Comparison of ENCODE assay signal across 8 cellular contexts in genomic region chr15:45198337-45199135, GRCh38. TPM values are rescaled to one million over a fixed set of nuclear protein-coding genes. Genes with fewer than 3 reads are reported as not detected.
A peak's percentile ranks its signal among the peaks of the same experiment; 100 is the strongest.
DNase-seq lines count a peak whose midpoint lies in the region; ATAC-seq and TF ChIP-seq lines count a peak whose summit lies in the region.

No MANE protein-coding gene starts in this region.

- H3K56ac ChIP-seq in IMR-90 (ENCODE audit: extremely low read depth, insufficient read depth, low read length): peak overlapping the region; percentile 46; the same call in 1 of the 2 replicates

- no peak overlapping the region for H2AK5ac ChIP-seq in IMR-90 (ENCODE audit: low read depth, low read length)

- peak overlapping the region; percentile 71 for H3K4ac ChIP-seq in IMR-90 (ENCODE audit: low read depth, low read length)

- H2BK120ac ChIP-seq in IMR-90 (ENCODE audit: low read depth, low read length): peak overlapping the region; percentile 58; the same call in 1 of the 2 replicates

- dilution Hi-C loops in IMR-90 (cut with HindIII; ENCODE audit: low sequenced_read_pairs, unreplicated experiment): no loop called here

- CTCF ChIA-PET in IMR-90 (lab: Yijun Ruan, JAX) (interaction anchor here (0.6 to 1.4 kb wide), 5 partner anchors 14 to 232 kb away, joined by 3 to 7 read pairs (median 4); no protein-coding TSS in a partner anchor), PC-3 (lab: Charles Lee) (interaction anchor here (0.6 to 1.5 kb wide), 6 partner anchors 35 to 232 kb away, joined by 3 to 18 read pairs (median 5); no protein-coding TSS in a partner anchor)
- CTCF ChIA-PET in naive thymus-derived CD4-positive, alpha-beta T cell (lab: Charles Lee): interaction anchor here (0.8 to 1.2 kb wide), 8 partner anchors 8 to 80 kb away, joined by 3 to 6 read pairs (median 4); no protein-coding TSS in a partner anchor

- in situ Hi-C loops in IMR-90 (cut with MboI; ENCODE audit: low sequenced_read_pairs): loop anchor here (25.0 kb wide), 1 partner anchor 414 kb away; no protein-coding TSS in a partner anchor

- intact Hi-C loops in IMR-90 (cut with micrococcal nuclease): no loop called here
- intact Hi-C loops in PC-3 (cut with micrococcal nuclease): loop anchor here (1.0 kb wide), 2 partner anchors 31 to 35 kb away; no protein-coding TSS in a partner anchor
- intact Hi-C loops in naive thymus-derived CD4-positive, alpha-beta T cell (cut with micrococcal nuclease): loop anchor here (1.0 to 10.0 kb wide), 17 partner anchors 10 to 1688 kb away; partner anchors contain the start of genes BLOC1S6 (in 2 of the 2), EIF3J (in 2 of the 2), SLC30A4 (in 2 of the 2) and SPG11 (in 2 of the 2)

- no peaks in the 10 kb centered on the region for H3K27me3 Mint-ChIP-seq in activated T-cell treated with anti-CD3 and anti-CD28 coated beads, Interleukin-2, amount 50 U/mL, for 4 hours (ENCODE audit: low read depth)
- H3K27me3 Mint-ChIP-seq in naive thymus-derived CD4-positive, alpha-beta T cell: peaks cover 0 to 11% (median 0%) of the 10 kb centered on the region in 5 donors
- H3K27me3 Mint-ChIP-seq in stimulated activated memory B cell treated with anti-CD40 and anti-IgM and Interleukin-4, amounts not matched to agents 10 μg/mL and 1 μg/mL and 100 μg/mL, for 72 hours: no peaks in the 10 kb centered on the region

- H3K79me1 ChIP-seq in IMR-90 (ENCODE audit: low read depth in 1 of 2, low read length in 2 of 2): no peaks in the 10 kb centered on the region

- peak overlapping the region; percentile 64; the same call in 1 of the 2 replicates for H4K91ac ChIP-seq in IMR-90 (ENCODE audit: insufficient read depth, low read depth, low read length)

- peak overlapping the region; percentile 99 for H2AFZ ChIP-seq in IMR-90 (replicated peaks; ENCODE audit: low read length, poor library complexity)
- H2AFZ ChIP-seq in PC-3 (ENCODE audit: low read length): peak overlapping the region; percentile 94

- no peaks in the 10 kb centered on the region for H3K36me3 Mint-ChIP-seq in activated T-cell treated with anti-CD3 and anti-CD28 coated beads, Interleukin-2, amount 50 U/mL, for 4 hours (ENCODE audit: insufficient read depth)
- H3K36me3 Mint-ChIP-seq in naive thymus-derived CD4-positive, alpha-beta T cell: peaks cover 0 to 5% (median 0%) of the 10 kb centered on the region in 5 donors
- no peaks in the 10 kb centered on the region for H3K36me3 Mint-ChIP-seq in stimulated activated memory B cell treated with anti-CD40 and anti-IgM and Interleukin-4, amounts not matched to agents 10 μg/mL and 1 μg/mL and 100 μg/mL, for 72 hours

- DNase-seq in DMS153 treated with DMSO at 0.1 percent for 48 hours (lab: John Stamatoyannopoulos, UW; ENCODE audit: unreplicated experiment) (peak; percentile 72), IMR-90 (peak; percentile 96), PC-3 (peak; percentile 98), fibroblast of gingiva (ENCODE audit: low read depth) (peak; percentile 97)
- DNase-seq in activated T-cell treated with anti-CD3 and anti-CD28 coated beads, Interleukin-2, amount 50 U/mL, for 4 hours: peak; percentile 91
- DNase-seq in naive thymus-derived CD4-positive, alpha-beta T cell: peak; percentile 82 to 98 (median 98)

- no peaks in the 10 kb centered on the region for H3K9me3 ChIP-seq in IMR-90 (ENCODE audit: control insufficient read depth, insufficient read depth, low read length)
- no peaks in the 10 kb centered on the region for H3K9me3 ChIP-seq in PC-3 (ENCODE audit: low read length)
- no peaks in the 10 kb centered on the region for H3K9me3 ChIP-seq in naive thymus-derived CD4-positive, alpha-beta T cell (ENCODE audit: control insufficient read depth in 2 of 3, low read length in 3 of 3)

- peak overlapping the region; percentile 18 to 85; a peak in 2 of 4 replicates for H4K8ac ChIP-seq in IMR-90 (ENCODE audit: low read depth in 2 of 2, low read length in 2 of 2)

- peak overlapping the region; percentile 83 for H3K4me2 ChIP-seq in IMR-90 (ENCODE audit: low read depth, low read length)
- H3K4me2 ChIP-seq in PC-3 (ENCODE audit: low read length): peak overlapping the region; percentile 94

- no peak overlapping the region for H2BK20ac ChIP-seq in IMR-90 (ENCODE audit: low read depth, low read length)

- H3K36me3 ChIP-seq in IMR-90 (ENCODE audit: control insufficient read depth, insufficient read depth, low read length) (no peaks in the 10 kb centered on the region), PC-3 (ENCODE audit: low read depth, low read length) (no peaks in the 10 kb centered on the region)
- H3K36me3 ChIP-seq in naive thymus-derived CD4-positive, alpha-beta T cell (ENCODE audit: control insufficient read depth in 2 of 3, insufficient read depth in 3 of 3, low read length in 3 of 3): no peaks in the 10 kb centered on the region

- peak overlapping the region; percentile 94 for H2AK9ac ChIP-seq in IMR-90 (replicated peaks; ENCODE audit: low read depth, low read length, poor library complexity)

- no peaks in the 10 kb centered on the region for H3K79me2 ChIP-seq in PC-3 (ENCODE audit: low read length)

- H2BK15ac ChIP-seq in IMR-90 (ENCODE audit: low read depth, low read length): no peak overlapping the region; the same call in 2 of the 3 replicates

- H3K4me3 Mint-ChIP-seq in activated T-cell treated with anti-CD3 and anti-CD28 coated beads, Interleukin-2, amount 50 U/mL, for 4 hours: no peak overlapping the region
- no peak overlapping the region for H3K4me3 Mint-ChIP-seq in naive thymus-derived CD4-positive, alpha-beta T cell
- no peak overlapping the region for H3K4me3 Mint-ChIP-seq in stimulated activated memory B cell treated with anti-CD40 and anti-IgM and Interleukin-4, amounts not matched to agents 10 μg/mL and 1 μg/mL and 100 μg/mL, for 72 hours

- H3K4me1 Mint-ChIP-seq in activated T-cell treated with anti-CD3 and anti-CD28 coated beads, Interleukin-2, amount 50 U/mL, for 4 hours (ENCODE audit: low read depth): peaks cover 13% of the 10 kb centered on the region
- peaks cover 0 to 16% (median 8%) of the 10 kb centered on the region in 7 donors for H3K4me1 Mint-ChIP-seq in naive thymus-derived CD4-positive, alpha-beta T cell
- H3K4me1 Mint-ChIP-seq in stimulated activated memory B cell treated with anti-CD40 and anti-IgM and Interleukin-4, amounts not matched to agents 10 μg/mL and 1 μg/mL and 100 μg/mL, for 72 hours: peaks cover 6% of the 10 kb centered on the region

- peak overlapping the region; percentile 57 for H3K23ac ChIP-seq in IMR-90 (ENCODE audit: low read depth, low read length)

- H3K27ac ChIP-seq in IMR-90 (ENCODE audit: insufficient read depth, low read length) (peak overlapping the region; percentile 73), PC-3 (ENCODE audit: low read length) (no peak overlapping the region)
- peak overlapping the region; percentile 90 for H3K27ac ChIP-seq in naive thymus-derived CD4-positive, alpha-beta T cell (ENCODE audit: low read depth, low read length)

- no peaks in the 10 kb centered on the region for H3K9me3 Mint-ChIP-seq in activated T-cell treated with anti-CD3 and anti-CD28 coated beads, Interleukin-2, amount 50 U/mL, for 4 hours
- peaks cover 0 to 16% (median 0%) of the 10 kb centered on the region in 11 donors for H3K9me3 Mint-ChIP-seq in naive thymus-derived CD4-positive, alpha-beta T cell
- no peaks in the 10 kb centered on the region for H3K9me3 Mint-ChIP-seq in stimulated activated memory B cell treated with anti-CD40 and anti-IgM and Interleukin-4, amounts not matched to agents 10 μg/mL and 1 μg/mL and 100 μg/mL, for 72 hours

- H3K14ac ChIP-seq in IMR-90 (replicated peaks; ENCODE audit: low read depth, low read length): peak overlapping the region; percentile 77; the same call in 1 of the 2 replicates

- peak; percentile 44 for TF ChIP-seq RAD21 in IMR-90 (IDR thresholded peaks at IDR 0.05; ENCODE audit: low read length)

- H3K18ac ChIP-seq in IMR-90 (ENCODE audit: low read depth, low read length): peak overlapping the region; percentile 24; the same call in 1 of the 2 replicates

- H3K4me3 ChIP-seq in IMR-90 (ENCODE audit: insufficient read depth, low read depth, low read length): peak overlapping the region; percentile 70
- H3K4me3 ChIP-seq in PC-3 (ENCODE audit: low read length): peak overlapping the region; percentile 92
- peak overlapping the region; percentile 69 for H3K4me3 ChIP-seq in naive thymus-derived CD4-positive, alpha-beta T cell (ENCODE audit: low read length)

- H3K9me1 ChIP-seq in IMR-90 (ENCODE audit: insufficient read depth, low read length): 0 out of 2 replicates have a peak, but pooled peaks cover 6% of the 10 kb centered on the region

- POLR2A ChIA-PET in IMR-90 (lab: Charles Lee; ENCODE audit: unreplicated experiment) (interaction anchor here (1.3 kb wide), 1 partner anchor 11 kb away, joined by 3 read pairs; the partner anchor contains the start of gene SHF), PC-3 (lab: Charles Lee; ENCODE audit: unreplicated experiment) (interaction anchor here (0.6 kb wide), 1 partner anchor 10 kb away, joined by 3 read pairs; no protein-coding TSS in a partner anchor)
- POLR2A ChIA-PET in naive thymus-derived CD4-positive, alpha-beta T cell (lab: Charles Lee): interaction anchor here (0.6 to 8.8 kb wide), 15 partner anchors 11 to 472 kb away, joined by 3 to 177 read pairs (median 4); partner anchors contain the start of genes SHF and SQOR

- H4K5ac ChIP-seq in IMR-90 (ENCODE audit: low read depth, low read length): peak overlapping the region; percentile 51

- H3K27me3 ChIP-seq in IMR-90 (ENCODE audit: control insufficient read depth, insufficient read depth, low read length) (peaks cover 1% of the 10 kb centered on the region; the same call in 1 of the 2 replicates), PC-3 (ENCODE audit: low read length) (no peaks in the 10 kb centered on the region)
- H3K27me3 ChIP-seq in naive thymus-derived CD4-positive, alpha-beta T cell (ENCODE audit: control insufficient read depth in 2 of 2, insufficient read depth in 2 of 2, low read length in 2 of 2): no peaks in the 10 kb centered on the region

- WGBS in IMR-90 (ENCODE audit: extremely low coverage in 2 of 2, insufficient read length in 1 of 2), 2 experiments: 0% methylated on average over 9 of the region's 42 CpGs; no CpG with 5 or more reads in 1 of the 2 experiments

- peak; percentile 69 for TF ChIP-seq CTCF in IMR-90 (conservative IDR thresholded peaks at IDR 0.05; ENCODE audit: low read depth, low read length)
- peak; percentile 94 for TF ChIP-seq CTCF in PC-3 (conservative IDR thresholded peaks at IDR 0.05; ENCODE audit: low read depth, low read length)

- peak overlapping the region; percentile 69 for H3K9ac ChIP-seq in IMR-90 (ENCODE audit: low read depth, low read length)
- H3K9ac ChIP-seq in PC-3 (ENCODE audit: low read length): peak overlapping the region; percentile 36

- H4K20me1 ChIP-seq in IMR-90 (ENCODE audit: insufficient read depth, low read length) (no peaks in the 10 kb centered on the region), PC-3 (ENCODE audit: low read length) (no peaks in the 10 kb centered on the region)

- H3K4me1 ChIP-seq in IMR-90 (ENCODE audit: control insufficient read depth, insufficient read depth, low read length) (peaks cover 2% of the 10 kb centered on the region; the same call in 1 of the 2 replicates), PC-3 (ENCODE audit: insufficient read depth, low read length) (0 out of 2 replicates have a peak, but pooled peaks cover 4% of the 10 kb centered on the region)
- peaks cover 9 to 10% of the 10 kb centered on the region in 2 donors for H3K4me1 ChIP-seq in naive thymus-derived CD4-positive, alpha-beta T cell (ENCODE audit: control insufficient read depth in 2 of 2, insufficient read depth in 2 of 2, low read length in 2 of 2)

- H3K27ac Mint-ChIP-seq in naive thymus-derived CD4-positive, alpha-beta T cell: no peak overlapping the region
- H3K27ac Mint-ChIP-seq in stimulated activated memory B cell treated with anti-CD40 and anti-IgM and Interleukin-4, amounts not matched to agents 10 μg/mL and 1 μg/mL and 100 μg/mL, for 72 hours: no peak overlapping the region

- peaks cover 3% of the 10 kb centered on the region for H3F3A ChIP-seq in PC-3 (ENCODE audit: low read length, unreplicated experiment)

- ATAC-seq in GM21526 (IDR thresholded peaks at IDR 0.05; ENCODE audit: low FRiP score, unreplicated experiment) (peak; percentile 56), IMR-90 (ENCODE audit: low read depth) (peak; percentile 69), PC-3 (peak; percentile 61)
- peak; percentile 69 to 75 for ATAC-seq in activated T-cell treated with anti-CD3 and anti-CD28 coated beads, Interleukin-2, amount 50 U/mL, for 4 hours
- peak; percentile 80 for ATAC-seq in naive thymus-derived CD4-positive, alpha-beta T cell
- peak; percentile 86 for ATAC-seq in stimulated activated memory B cell treated with anti-CD40 and anti-IgM and Interleukin-4, amounts not matched to agents 10 μg/mL and 1 μg/mL and 100 μg/mL, for 72 hours

- peak overlapping the region; percentile 69 for H2BK5ac ChIP-seq in IMR-90 (ENCODE audit: low read depth, low read length, poor library complexity, severe bottlenecking)

- no peaks in the 10 kb centered on the region for H3K9me2 ChIP-seq in PC-3 (replicated peaks; ENCODE audit: low read length)

- BruUV-seq in IMR-90 (replicated peaks; lab: Mats Ljungman, UMichigan) (no TSS peak), PC-3 (replicated peaks; lab: Mats Ljungman, UMichigan) (no TSS peak)

- peak; percentile 83 for TF ChIP-seq POLR2A in IMR-90 (IDR thresholded peaks at IDR 0.05; ENCODE audit: low read depth, low read length)

RNA-seq across cellular contexts. Expression of gene SHF, which starts 10.8 kb away (rescaled TPM):
- total RNA-seq in IMR-90 (2012; rRNA removed): 1.8 and 2.2 TPM in 2 replicates
- polyA plus RNA-seq in IMR-90 (2012; rRNA removed): 3.5 and 3.8 TPM in 2 replicates
- 2.5 and 4.5 TPM in 2 replicates for polyA plus RNA-seq in IMR-90 (2012; cell fraction: cytosol; rRNA removed)
- polyA plus RNA-seq in IMR-90 (2012; cell fraction: nucleus; rRNA removed; ENCODE audit: low replicate concordance): 3.1 and 3.2 TPM in 2 replicates
- total RNA-seq in PC-3 (2014; rRNA removed): 1.2 and 2.2 TPM in 2 replicates
- total RNA-seq in activated T-cell treated with anti-CD3 and anti-CD28 coated beads, Interleukin-2, amount 50 U/mL, for 4 hours: 10 to 100 TPM; 17.5 to 30.5 (median 19.2) TPM
- total RNA-seq in naive thymus-derived CD4-positive, alpha-beta T cell: 1 to 10 TPM; 3.5 to 8.7 (median 6.2) TPM
- polyA plus RNA-seq in naive thymus-derived CD4-positive, alpha-beta T cell: 1 to 10 TPM; 2.5 to 3.0 TPM

RNA-seq across cellular contexts. Expression of gene SLC28A2, which starts 53.5 kb away (rescaled TPM):
- total RNA-seq in IMR-90 (2012; rRNA removed) (not detected in 2 replicates), PC-3 (2014; rRNA removed) (not detected in 2 replicates)
- not detected in 2 replicates for polyA plus RNA-seq in IMR-90 (2012; rRNA removed)
- not detected in 2 replicates for polyA plus RNA-seq in IMR-90 (2012; cell fraction: cytosol; rRNA removed)
- not detected in 2 replicates for polyA plus RNA-seq in IMR-90 (2012; cell fraction: nucleus; rRNA removed; ENCODE audit: low replicate concordance)
- total RNA-seq in activated T-cell treated with anti-CD3 and anti-CD28 coated beads, Interleukin-2, amount 50 U/mL, for 4 hours: under 1 TPM in 1 of 3 donors, not detected in 2; 0.14 TPM
- not detected for total RNA-seq in naive thymus-derived CD4-positive, alpha-beta T cell
- not detected for polyA plus RNA-seq in naive thymus-derived CD4-positive, alpha-beta T cell
